Comparison of ENCODE assay signal across 19 cellular contexts in the genomic region with DNA sequence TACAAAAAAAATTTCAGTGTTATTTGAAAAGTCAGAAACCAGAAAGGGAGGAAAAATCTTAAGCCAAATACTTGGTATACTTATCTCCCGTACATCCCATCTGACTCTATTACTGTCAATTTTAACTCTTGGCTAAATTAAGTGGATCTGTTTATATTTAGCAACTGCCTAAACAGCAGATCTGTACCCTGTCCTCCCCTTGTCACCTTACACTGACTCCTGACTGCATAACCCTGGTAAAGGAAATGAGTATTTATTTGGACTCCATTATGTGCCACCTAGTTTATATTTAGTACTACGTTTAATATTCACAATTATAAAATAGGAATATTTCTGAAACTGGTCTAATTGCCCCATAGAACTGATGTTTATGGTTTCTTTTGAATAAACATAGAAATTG.
"Had no signal": no experiment of that assay in that cellular context is flagged by ENCODE, and none has a peak within 500 bp of the region (broad histone marks: within the 10 kb centered on the region; RNA-seq: fewer than 3 reads in every experiment).

No MANE protein-coding gene starts in this region.

- H3K9me3 ChIP-seq: pancreas had no signal

- DNase-seq: activated CD4-positive, alpha-beta T cell treated with anti-CD3 and anti-CD28 coated beads for 4 hours; activated CD8-positive, alpha-beta T cell treated with anti-CD3 and anti-CD28 coated beads for 36 hours; activated effector memory CD4-positive, alpha-beta T cell treated with Interleukin-2 at 50 U/mL for 16 hours; activated naive CD4-positive, alpha-beta T cell treated with anti-CD3 and anti-CD28 coated beads, Interleukin-2, amount 50 U/mL, for 16 hours; activated T-cell treated with anti-CD3 and anti-CD28 coated beads, Interleukin-2, amount 50 U/mL, for 4 hours; amniotic stem cell; cerebellar nuclear complex; effector memory CD4-positive, alpha-beta T cell; foreskin keratinocyte; mammary epithelial cell; naive B cell; pancreas; stimulated activated CD4-positive, alpha-beta T cell treated with anti-CD3 and anti-CD28 coated beads, Interleukin-15, amount 100 ng/mL, for 24 hours; stimulated activated CD4-positive, alpha-beta T cell treated with anti-CD3 and anti-CD28 coated beads, Interleukin-4, amount 100 ng/mL, for 1 hour; stimulated activated naive B cell treated with anti-CD40 and anti-IgM and Interleukin-4, amounts not matched to agents 10 μg/mL and 1 μg/mL and 100 μg/mL, for 72 hours; T-helper 17 cell; trophoblast cell had no signal

- H3K4me3 ChIP-seq: pancreas had no signal

- H3K36me3 ChIP-seq: pancreas had no signal

- FAIRE-seq: islet of Langerhans, pancreas had no signal

- ATAC-seq: activated CD8-positive, alpha-beta T cell treated with anti-CD3 and anti-CD28 coated beads for 36 hours; activated T-cell treated with anti-CD3 and anti-CD28 coated beads, Interleukin-2, amount 50 U/mL, for 4 hours; foreskin keratinocyte; pancreas; stimulated activated naive B cell treated with anti-CD40 and anti-IgM and Interleukin-4, amounts not matched to agents 10 μg/mL and 1 μg/mL and 100 μg/mL, for 72 hours; T-helper 17 cell; WTC11 had no signal

- H3K27ac ChIP-seq: foreskin keratinocyte, pancreas had no signal

- H3K27me3 ChIP-seq: foreskin keratinocyte, pancreas had no signal

- H3K4me1 ChIP-seq: foreskin keratinocyte, pancreas had no signal
